Comparison of ENCODE assay signal across 30 cellular contexts in the genomic region with DNA sequence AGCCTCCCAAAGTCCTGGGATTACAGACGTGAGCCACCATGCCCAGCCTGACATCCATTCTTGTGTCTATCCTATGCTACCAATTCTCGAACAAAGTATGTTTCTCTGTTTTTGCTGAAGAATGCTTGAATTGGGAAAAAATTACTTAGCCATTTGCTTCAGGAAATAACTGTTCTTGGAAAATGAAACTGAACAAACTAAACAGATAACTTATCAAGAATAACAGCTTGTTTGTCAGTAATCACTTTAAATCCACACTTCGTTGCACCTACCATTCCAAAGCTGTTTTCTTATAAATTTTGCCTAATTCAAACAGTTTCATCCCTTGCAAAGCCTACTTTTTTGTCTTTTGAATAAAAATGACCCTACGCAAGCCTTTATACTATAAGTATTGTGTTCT.
"Had no signal": no experiment of that assay in that cellular context is flagged by ENCODE, and none has a peak within 500 bp of the region (broad histone marks: within the 10 kb centered on the region; RNA-seq: fewer than 3 reads in every experiment).

No MANE protein-coding gene starts in this region.

- ATAC-seq: natural killer cell; psoas muscle; right cardiac atrium; right lobe of liver; stimulated activated memory B cell treated with anti-CD40 and anti-IgM and Interleukin-4, amounts not matched to agents 10 μg/mL and 1 μg/mL and 100 μg/mL, for 72 hours; stimulated activated naive CD8-positive, alpha-beta T cell treated with anti-CD3 and anti-CD28 coated beads, Interleukin-15, amount 100 ng/mL, for 72 hours; stimulated activated naive CD8-positive, alpha-beta T cell treated with anti-CD3 and anti-CD28 coated beads, Interleukin-15, Interleukin-2, amounts not matched to agents 100 U/mL and 50 U/mL, for 24 hours had no signal

- H3K9me3 ChIP-seq: ovary, psoas muscle, right lobe of liver, sigmoid colon, suprapubic skin, testis, tibial artery, transverse colon, vagina had no signal

- H3K4me3 ChIP-seq: neural progenitor cell, ovary, psoas muscle, right lobe of liver, sigmoid colon, spleen, suprapubic skin, testis, tibial artery, transverse colon, vagina had no signal

- H3K36me3 Mint-ChIP-seq: natural killer cell; neural progenitor cell; stimulated activated memory B cell treated with anti-CD40 and anti-IgM and Interleukin-4, amounts not matched to agents 10 μg/mL and 1 μg/mL and 100 μg/mL, for 72 hours; type B pancreatic cell had no signal

- H3K27me3 ChIP-seq: neural progenitor cell, ovary, right lobe of liver, sigmoid colon, spleen, suprapubic skin, testis, tibial artery, transverse colon, vagina had no signal

- DNase-seq: natural killer cell; occipital lobe; ovary; posterior cingulate gyrus; psoas muscle; right cardiac atrium; right lobe of liver; sigmoid colon; small intestine; spleen; stimulated activated CD4-positive, alpha-beta T cell treated with anti-CD3 and anti-CD28 coated beads, Interleukin-12 subunit alpha, Interleukin-12 subunit beta, amount 100 ng/mL, for 4 hours; stimulated activated CD4-positive, alpha-beta T cell treated with anti-CD3 and anti-CD28 coated beads, Interleukin-1b, Interleukin-23, amount 100 ng/mL, for 48 hours; stimulated activated CD4-positive, alpha-beta T cell treated with anti-CD3 and anti-CD28 coated beads, Interleukin-4, amount 100 ng/mL, for 1 hour; stimulated activated CD4-positive, alpha-beta T cell treated with anti-CD3 and anti-CD28 coated beads, Interleukin-4, amount 100 ng/mL, for 4 hours; stimulated activated CD8-positive, alpha-beta memory T cell treated with anti-CD3 and anti-CD28 coated beads, Interleukin-4, amount 100 ng/mL, for 48 hours; stimulated activated naive CD4-positive, alpha-beta T cell; stimulated activated naive CD8-positive, alpha-beta T cell treated with anti-CD3 and anti-CD28 coated beads, Interleukin-15, amount 100 ng/mL, for 72 hours; stimulated activated naive CD8-positive, alpha-beta T cell treated with anti-CD3 and anti-CD28 coated beads, Interleukin-15, Interleukin-2, amounts not matched to agents 100 U/mL and 50 U/mL, for 24 hours; substantia nigra; testis; tibial artery; transverse colon had no signal

- H3K4me1 ChIP-seq: parathyroid adenoma, psoas muscle, right lobe of liver, sigmoid colon, spleen, suprapubic skin, testis, tibial artery, transverse colon, vagina had no signal

- H3K9ac ChIP-seq: neural progenitor cell, parathyroid adenoma had no signal

- H3K79me2 ChIP-seq: parathyroid adenoma had no signal

- H3K4me3 Mint-ChIP-seq: natural killer cell; nephron; neural progenitor cell; stimulated activated memory B cell treated with anti-CD40 and anti-IgM and Interleukin-4, amounts not matched to agents 10 μg/mL and 1 μg/mL and 100 μg/mL, for 72 hours; stimulated activated naive CD8-positive, alpha-beta T cell treated with anti-CD3 and anti-CD28 coated beads, Interleukin-15, amount 100 ng/mL, for 72 hours; type B pancreatic cell had no signal

- H3K27ac Mint-ChIP-seq: natural killer cell; nephron; neural progenitor cell; progenitor cell of endocrine pancreas; stimulated activated memory B cell treated with anti-CD40 and anti-IgM and Interleukin-4, amounts not matched to agents 10 μg/mL and 1 μg/mL and 100 μg/mL, for 72 hours; stimulated activated naive CD8-positive, alpha-beta T cell treated with anti-CD3 and anti-CD28 coated beads, Interleukin-15, amount 100 ng/mL, for 72 hours; type B pancreatic cell had no signal

- H3K27ac ChIP-seq: neural progenitor cell, ovary, parathyroid adenoma, psoas muscle, right lobe of liver, sigmoid colon, spleen, suprapubic skin, testis, tibial artery, transverse colon, vagina had no signal

- H3K4me2 ChIP-seq: neural progenitor cell had no signal

- H3K9me3 Mint-ChIP-seq: type B pancreatic cell had no signal

- H3K4me1 Mint-ChIP-seq: natural killer cell; nephron; neural progenitor cell; stimulated activated memory B cell treated with anti-CD40 and anti-IgM and Interleukin-4, amounts not matched to agents 10 μg/mL and 1 μg/mL and 100 μg/mL, for 72 hours; stimulated activated naive CD8-positive, alpha-beta T cell treated with anti-CD3 and anti-CD28 coated beads, Interleukin-15, amount 100 ng/mL, for 72 hours had no signal

- H3K36me3 ChIP-seq: neural progenitor cell, ovary, right lobe of liver, sigmoid colon, spleen, suprapubic skin, tibial artery, transverse colon, vagina had no signal

- H3K27me3 Mint-ChIP-seq: progenitor cell of endocrine pancreas; stimulated activated memory B cell treated with anti-CD40 and anti-IgM and Interleukin-4, amounts not matched to agents 10 μg/mL and 1 μg/mL and 100 μg/mL, for 72 hours; stimulated activated naive CD8-positive, alpha-beta T cell treated with anti-CD3 and anti-CD28 coated beads, Interleukin-15, amount 100 ng/mL, for 72 hours had no signal
